ENCODE assay signal across 1 cellular context in the genomic region with DNA sequence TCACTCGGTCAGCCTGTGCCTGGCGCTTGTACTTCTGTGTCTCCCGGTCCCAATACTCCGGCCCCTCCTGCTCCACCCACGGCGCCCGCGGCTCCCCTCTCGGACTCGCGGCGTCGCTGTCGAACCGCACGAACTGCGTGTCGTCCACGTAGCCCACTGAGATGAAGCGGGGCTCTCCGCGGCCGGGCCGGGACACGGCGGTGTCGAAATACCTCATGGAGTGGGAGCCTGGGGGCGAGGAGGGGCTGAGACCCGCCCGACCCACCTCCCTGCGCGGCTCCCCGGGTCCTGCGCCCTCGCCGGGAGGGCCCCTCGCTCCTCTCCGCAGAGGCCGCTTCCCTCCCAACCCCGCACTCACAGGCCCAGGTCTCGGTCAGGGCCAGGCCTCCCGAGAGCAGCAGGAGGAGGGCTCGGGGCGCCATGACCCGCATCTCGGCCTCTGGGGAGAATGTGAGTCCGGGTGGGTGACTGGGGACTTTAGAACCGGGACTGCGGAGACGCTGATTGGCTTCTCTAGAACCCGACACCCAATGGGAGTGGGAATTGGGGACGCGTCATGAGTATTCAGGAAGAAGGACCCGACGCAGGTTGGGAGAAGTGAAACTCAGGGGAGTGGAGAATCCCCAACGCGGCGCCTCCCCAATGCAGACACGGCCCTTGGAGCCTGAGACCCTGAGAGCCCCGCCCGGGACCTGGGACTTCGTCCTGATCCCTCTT.
TF ChIP-seq lines count a peak whose summit lies in the region.

TSS of gene HLA-C (minus strand) at position 452 of the 717 bp plus-strand sequence. CDS start at position 431, 21 bp downstream.

TF ChIP-seq in HCT116, 20 proteins besides CTCF, POLR2A, EP300 and RAD21 (continued from another document):
- TF ChIP-seq CBX3 (IDR thresholded peaks at IDR 0.05; ENCODE audit: low read depth) = no peak
- TF ChIP-seq SRF (IDR thresholded peaks at IDR 0.05; ENCODE audit: low read depth) = no peak
- TF ChIP-seq ATF3 (IDR thresholded peaks at IDR 0.05) = no peak
- TF ChIP-seq, protein P1, sequence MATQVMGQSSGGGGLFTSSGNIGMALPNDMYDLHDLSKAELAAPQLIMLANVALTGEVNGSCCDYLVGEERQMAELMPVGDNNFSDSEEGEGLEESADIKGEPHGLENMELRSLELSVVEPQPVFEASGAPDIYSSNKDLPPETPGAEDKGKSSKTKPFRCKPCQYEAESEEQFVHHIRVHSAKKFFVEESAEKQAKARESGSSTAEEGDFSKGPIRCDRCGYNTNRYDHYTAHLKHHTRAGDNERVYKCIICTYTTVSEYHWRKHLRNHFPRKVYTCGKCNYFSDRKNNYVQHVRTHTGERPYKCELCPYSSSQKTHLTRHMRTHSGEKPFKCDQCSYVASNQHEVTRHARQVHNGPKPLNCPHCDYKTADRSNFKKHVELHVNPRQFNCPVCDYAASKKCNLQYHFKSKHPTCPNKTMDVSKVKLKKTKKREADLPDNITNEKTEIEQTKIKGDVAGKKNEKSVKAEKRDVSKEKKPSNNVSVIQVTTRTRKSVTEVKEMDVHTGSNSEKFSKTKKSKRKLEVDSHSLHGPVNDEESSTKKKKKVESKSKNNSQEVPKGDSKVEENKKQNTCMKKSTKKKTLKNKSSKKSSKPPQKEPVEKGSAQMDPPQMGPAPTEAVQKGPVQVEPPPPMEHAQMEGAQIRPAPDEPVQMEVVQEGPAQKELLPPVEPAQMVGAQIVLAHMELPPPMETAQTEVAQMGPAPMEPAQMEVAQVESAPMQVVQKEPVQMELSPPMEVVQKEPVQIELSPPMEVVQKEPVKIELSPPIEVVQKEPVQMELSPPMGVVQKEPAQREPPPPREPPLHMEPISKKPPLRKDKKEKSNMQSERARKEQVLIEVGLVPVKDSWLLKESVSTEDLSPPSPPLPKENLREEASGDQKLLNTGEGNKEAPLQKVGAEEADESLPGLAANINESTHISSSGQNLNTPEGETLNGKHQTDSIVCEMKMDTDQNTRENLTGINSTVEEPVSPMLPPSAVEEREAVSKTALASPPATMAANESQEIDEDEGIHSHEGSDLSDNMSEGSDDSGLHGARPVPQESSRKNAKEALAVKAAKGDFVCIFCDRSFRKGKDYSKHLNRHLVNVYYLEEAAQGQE (IDR thresholded peaks at IDR 0.05; ENCODE audit: low read depth) = no peak
- TF ChIP-seq FOSL1 (IDR thresholded peaks at IDR 0.05; ENCODE audit: low read depth) = no peak
- TF ChIP-seq SP1 (IDR thresholded peaks at IDR 0.05; ENCODE audit: low read depth) = peak; percentile 61
- peak; percentile 65 for TF ChIP-seq YY1 (IDR thresholded peaks at IDR 0.05; ENCODE audit: extremely low read depth, insufficient replicate concordance, low read depth, low read length)
- no peak for TF ChIP-seq CEBPB (IDR thresholded peaks at IDR 0.05; ENCODE audit: low read depth)
- TF ChIP-seq EZH2phosphoT487 (IDR thresholded peaks at IDR 0.05; ENCODE audit: borderline replicate concordance) = no peak
- TF ChIP-seq SIN3A (IDR thresholded peaks at IDR 0.05; ENCODE audit: low read depth) = 0 out of 2 replicates have a peak, but pooled peaks have one; percentile 44
- no peak for TF ChIP-seq TCF7L2 (IDR thresholded peaks at IDR 0.05; ENCODE audit: borderline replicate concordance, extremely low read depth, insufficient read depth, insufficient read length)
- no peak for TF ChIP-seq EGR1 (IDR thresholded peaks at IDR 0.05; ENCODE audit: low read depth)
- no peak for TF ChIP-seq JUND (IDR thresholded peaks at IDR 0.05)
- peak; percentile 24; the same call in 1 of the 2 replicates for TF ChIP-seq ZFX (IDR thresholded peaks at IDR 0.05)
- no peak for TF ChIP-seq EZH2 (IDR thresholded peaks at IDR 0.05)
